In the genomic region with DNA sequence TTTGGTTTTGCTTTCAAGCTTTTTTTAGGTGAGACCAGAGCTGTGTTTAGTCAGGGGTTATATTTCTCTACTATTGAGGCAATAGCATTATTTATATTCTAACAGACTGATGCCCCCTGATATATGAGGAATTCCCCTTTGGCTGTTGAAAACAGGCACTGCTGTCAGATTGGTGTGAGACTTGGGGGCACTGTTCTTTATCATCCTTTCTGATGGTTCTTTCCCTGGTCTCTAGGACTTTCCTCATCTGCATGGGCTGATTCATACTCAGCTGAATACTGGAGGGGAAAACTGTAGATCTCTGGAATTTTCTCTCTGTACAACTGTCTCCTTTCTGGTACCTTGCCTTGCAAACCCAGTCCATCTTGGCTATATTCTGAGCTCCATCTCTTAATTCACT, we compare ENCODE assay signal across 25 cellular contexts. TPM values are rescaled to one million over a fixed set of nuclear protein-coding genes. Genes with fewer than 3 reads are reported as not detected.
"Had no signal": no experiment of that assay in that cellular context is flagged by ENCODE, and none has a peak within 500 bp of the region (broad histone marks: within the 10 kb centered on the region; RNA-seq: fewer than 3 reads in every experiment).

No MANE protein-coding gene starts in this region.

- H3K4me3 ChIP-seq: SJSA1, SK-N-MC had no signal

- H3K9me3 Mint-ChIP-seq: T-helper 1 cell treated with Interleukin-12 subunit alpha and Interleukin-12 subunit beta and Interleukin-4 antibody, amounts not matched to agents 30 μg/mL and 1 μg/mL, for 36 hours had no signal

- ATAC-seq: Panc1, PC-3, Right ventricle myocardium inferior had no signal

- H3K9me3 ChIP-seq: SJSA1 had no signal

- H3K4me3 Mint-ChIP-seq: T-helper 1 cell treated with Interleukin-12 subunit alpha and Interleukin-12 subunit beta and Interleukin-4 antibody, amounts not matched to agents 30 μg/mL and 1 μg/mL, for 36 hours had no signal

- H3K36me3 ChIP-seq: SJSA1 had no signal

- H3K27ac ChIP-seq: SJSA1, SK-N-MC had no signal

- H3K27ac Mint-ChIP-seq: T-helper 1 cell treated with Interleukin-12 subunit alpha and Interleukin-12 subunit beta and Interleukin-4 antibody, amounts not matched to agents 30 μg/mL and 1 μg/mL, for 36 hours had no signal

- H3K4me1 ChIP-seq: SJSA1 had no signal

- H3K27me3 ChIP-seq: SJSA1 had no signal

- DNase-seq: KBM-7; MV-4-11; NCI-H1048; NCI-H1105; NCI-H1417; NCI-H1436 treated with DMSO at 0.1 percent for 48 hours; NCI-H1694; NCI-H187 treated with DMSO at 0.1 percent for 48 hours; NCI-H2029 treated with DMSO at 0.1 percent for 48 hours; NCI-H2171 treated with DMSO at 0.1 percent for 48 hours; NCI-H2227 treated with DMSO at 0.1 percent for 48 hours; NCI-H446; NCI-H510A; NCI-H524 treated with DMSO at 0.1 percent for 48 hours; NCI-H69; NCI-H774; NK-92 treated with Interleukin-12 subunit alpha and Interleukin-12 subunit beta, amount 100 ng/mL, for 24 hours; PC-3; SHP77 treated with DMSO at 0.1 percent for 48 hours had no signal

RNA-seq across cellular contexts. Expression of gene ICA1, which starts 10.0 kb away (rescaled TPM):
- total RNA-seq: LHCN-M2, SJSA1 had no signal
